ENCODE assay signal across 11 cellular contexts in the genomic region with DNA sequence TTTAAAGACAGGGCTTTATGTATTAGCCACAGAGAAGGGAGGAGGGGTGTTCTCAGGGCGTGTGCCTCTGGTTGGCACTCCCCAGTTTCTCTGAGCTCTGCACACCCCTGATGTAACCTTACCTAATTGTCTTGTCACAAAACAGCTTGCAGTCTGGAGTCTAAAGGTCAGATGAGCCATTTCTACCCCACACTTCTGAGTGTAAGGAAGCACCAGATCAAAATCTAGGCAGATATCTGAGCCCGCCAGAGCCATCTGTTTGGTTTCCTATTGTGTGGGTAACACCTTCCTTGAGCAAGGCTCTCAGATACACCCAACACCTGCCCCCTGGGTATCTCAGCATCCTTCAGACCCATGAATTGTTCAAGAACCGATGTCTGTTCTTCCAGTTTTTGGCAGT.
DNase-seq lines count a peak whose midpoint lies in the region.
"Had no signal": no experiment of that assay in that cellular context is flagged by ENCODE, and none has a peak within 500 bp of the region (broad histone marks: within the 10 kb centered on the region; RNA-seq: fewer than 3 reads in every experiment).

No MANE protein-coding gene starts in this region.

- peaks cover 3 to 18% of the 10 kb centered on the region in 2 donors for H3K36me3 ChIP-seq in duodenal mucosa (ENCODE audit: control insufficient read depth in 1 of 2, insufficient read depth in 2 of 2, low read length in 2 of 2)

- H3K9ac ChIP-seq in duodenal mucosa (ENCODE audit: low read depth in 1 of 2, low read length in 2 of 2), result no peak overlapping the region

- peaks cover 28% of the 10 kb centered on the region for H3K4me1 Mint-ChIP-seq in T-helper 2 cell treated with Interferon-gamma antibody and Interleukin-4, amounts not matched to agents 5 μg/mL and 100 μg/mL, for 36 hours (ENCODE audit: low read depth)

- H3K27me3 ChIP-seq in duodenal mucosa (ENCODE audit: control insufficient read depth in 1 of 2, insufficient read depth in 2 of 2, low read length in 2 of 2), result no peaks in the 10 kb centered on the region

- peak overlapping the region; percentile 55 for H3K27ac Mint-ChIP-seq in T-helper 2 cell treated with Interferon-gamma antibody and Interleukin-4, amounts not matched to agents 5 μg/mL and 100 μg/mL, for 36 hours

- H3K4me1 ChIP-seq in duodenal mucosa (ENCODE audit: control insufficient read depth in 1 of 2, insufficient read depth in 2 of 2, low read length in 2 of 2), result peaks cover 46 to 48% of the 10 kb centered on the region in 2 donors

- H3K27me3 Mint-ChIP-seq in T-helper 2 cell treated with Interferon-gamma antibody and Interleukin-4, amounts not matched to agents 5 μg/mL and 100 μg/mL, for 36 hours (ENCODE audit: low read depth), result peaks cover 13% of the 10 kb centered on the region

- H3K4me3 ChIP-seq in duodenal mucosa (ENCODE audit: low read depth in 1 of 2, low read length in 2 of 2), result no peak overlapping the region

- H3K36me3 Mint-ChIP-seq in T-helper 2 cell treated with Interferon-gamma antibody and Interleukin-4, amounts not matched to agents 5 μg/mL and 100 μg/mL, for 36 hours (ENCODE audit: low read depth), result no peaks in the 10 kb centered on the region

- no peaks in the 10 kb centered on the region for H3K9me3 Mint-ChIP-seq in T-helper 2 cell treated with Interferon-gamma antibody and Interleukin-4, amounts not matched to agents 5 μg/mL and 100 μg/mL, for 36 hours

- peak overlapping the region; percentile 27 for H3K4me3 Mint-ChIP-seq in T-helper 2 cell treated with Interferon-gamma antibody and Interleukin-4, amounts not matched to agents 5 μg/mL and 100 μg/mL, for 36 hours

- peak; percentile 26 for DNase-seq in NCI-H2107 treated with DMSO at 0.1 percent for 48 hours (lab: John Stamatoyannopoulos, UW; ENCODE audit: unreplicated experiment)
- no peak for DNase-seq in NCI-H2107 (lab: John Stamatoyannopoulos, UW)
- peak; percentile 75 for DNase-seq in T-helper 2 cell treated with Interferon-gamma antibody and Interleukin-4, amounts not matched to agents 5 μg/mL and 100 μg/mL, for 36 hours (ENCODE audit: low spot score)
- DNase-seq in stimulated activated CD8-positive, alpha-beta memory T cell treated with anti-CD3 and anti-CD28 coated beads, Interleukin-15, amount 100 ng/mL, for 48 hours (ENCODE audit: low read depth in 2 of 2), result peak; percentile 46 to 60
- no peak for DNase-seq in NCI-H82 treated with DMSO at 0.1 percent for 48 hours (lab: John Stamatoyannopoulos, UW; ENCODE audit: unreplicated experiment)
- no peak for DNase-seq in GOT3 (lab: John Stamatoyannopoulos, UW)
- no peak for DNase-seq in cerebellar nuclear complex (lab: John Stamatoyannopoulos, UW)
- DNase-seq: aorta, NCI-H2081 had no signal

- H3K27ac ChIP-seq in duodenal mucosa (ENCODE audit: low read depth, low read length), result peak overlapping the region; percentile 32
- H3K27ac ChIP-seq: HL-60 had no signal

- H3K9me3 ChIP-seq in duodenal mucosa (ENCODE audit: control insufficient read depth in 1 of 2, low read length in 2 of 2), result no peaks in the 10 kb centered on the region

Comparison
In these comparisons a context has a peak if more than half of its experiments do, and no peak if none do; other contexts are left out.
1. DNase-seq: peak in NCI-H2107 treated with DMSO at 0.1 percent for 48 hours (single experiment), T-helper 2 cell treated with Interferon-gamma antibody and Interleukin-4, amounts not matched to agents 5 μg/mL and 100 μg/mL, for 36 hours (single experiment) and stimulated activated CD8-positive, alpha-beta memory T cell treated with anti-CD3 and anti-CD28 coated beads, Interleukin-15, amount 100 ng/mL, for 48 hours (2 of 2); none in NCI-H2107 (single experiment), NCI-H82 treated with DMSO at 0.1 percent for 48 hours (single experiment), GOT3 (single experiment) and cerebellar nuclear complex (0 of 2).